ENCODE assay signal across 8 cellular contexts in genomic region chr16:4769306-4769638, GRCh38. TPM values are rescaled to one million over a fixed set of nuclear protein-coding genes. Genes with fewer than 3 reads are reported as not detected.
A peak's percentile ranks its signal among the peaks of the same experiment; 100 is the strongest.
DNase-seq lines count a peak whose midpoint lies in the region; ATAC-seq and TF ChIP-seq lines count a peak whose summit lies in the region.

No MANE protein-coding gene starts in this region.

- TF ChIP-seq CTCF in mucosa of descending colon (IDR thresholded peaks at IDR 0.05) (no peak), vagina (IDR thresholded peaks at IDR 0.05) (no peak)

- no peaks in the 10 kb centered on the region for H3K9me3 Mint-ChIP-seq in stimulated activated naive CD8-positive, alpha-beta T cell treated with anti-CD3 and anti-CD28 coated beads, Interleukin-15, Interleukin-2, amounts not matched to agents 100 ng/mL and 50 ng/mL, for 24 hours
- no peaks in the 10 kb centered on the region for H3K9me3 Mint-ChIP-seq in central memory CD8-positive, alpha-beta T cell

- H3K9me3 ChIP-seq in mucosa of descending colon (no peaks in the 10 kb centered on the region), vagina (no peaks in the 10 kb centered on the region)

- H3K27me3 ChIP-seq in vagina = no peaks in the 10 kb centered on the region

- peaks cover 34% of the 10 kb centered on the region for H3K4me1 Mint-ChIP-seq in stimulated activated naive CD8-positive, alpha-beta T cell treated with anti-CD3 and anti-CD28 coated beads, Interleukin-15, Interleukin-2, amounts not matched to agents 100 ng/mL and 50 ng/mL, for 24 hours (ENCODE audit: low read depth)
- peaks cover 25% of the 10 kb centered on the region for H3K4me1 Mint-ChIP-seq in central memory CD8-positive, alpha-beta T cell

- no peak for DNase-seq in stimulated activated naive CD8-positive, alpha-beta T cell treated with anti-CD3 and anti-CD28 coated beads, Interleukin-15, Interleukin-2, amounts not matched to agents 100 U/mL and 50 U/mL, for 24 hours
- no peak for DNase-seq in central memory CD8-positive, alpha-beta T cell (ENCODE audit: low spot score in 2 of 2)
- DNase-seq in mucosa of descending colon (peak in 1 of 3 donors; percentile 26), vagina (ENCODE audit: extremely low spot score in 2 of 2) (no peak), GDM1 (lab: John Stamatoyannopoulos, UW) (no peak)

- no peak for ATAC-seq in stimulated activated naive CD8-positive, alpha-beta T cell treated with anti-CD3 and anti-CD28 coated beads, Interleukin-15, Interleukin-2, amounts not matched to agents 100 U/mL and 50 U/mL, for 24 hours
- ATAC-seq in central memory CD8-positive, alpha-beta T cell (replicated peaks; ENCODE audit: extremely low read depth, poor library complexity, severe bottlenecking) = no peak
- ATAC-seq in mucosa of descending colon (no peak), HG02642 (IDR thresholded peaks at IDR 0.05; ENCODE audit: poor library complexity, unreplicated experiment) (no peak), HG02938 (IDR thresholded peaks at IDR 0.05; ENCODE audit: unreplicated experiment) (no peak)

- peak overlapping the region; percentile 15 for H3K27ac Mint-ChIP-seq in stimulated activated naive CD8-positive, alpha-beta T cell treated with anti-CD3 and anti-CD28 coated beads, Interleukin-15, Interleukin-2, amounts not matched to agents 100 ng/mL and 50 ng/mL, for 24 hours
- H3K27ac Mint-ChIP-seq in central memory CD8-positive, alpha-beta T cell (ENCODE audit: low read depth) = peak overlapping the region; percentile 5

- peaks cover 21% of the 10 kb centered on the region for H3K4me1 ChIP-seq in mucosa of descending colon (ENCODE audit: low read depth)
- H3K4me1 ChIP-seq in vagina = peaks cover 30% of the 10 kb centered on the region

- peak overlapping the region; percentile 18 for H3K4me3 ChIP-seq in mucosa of descending colon
- peak overlapping the region; percentile 58 to 85 for H3K4me3 ChIP-seq in vagina

- H3K27ac ChIP-seq in vagina = peak overlapping the region; percentile 87

- no peaks in the 10 kb centered on the region for H3K36me3 ChIP-seq in mucosa of descending colon (ENCODE audit: low read depth)
- peaks cover 0 to 9% of the 10 kb centered on the region in 2 donors for H3K36me3 ChIP-seq in vagina

- H3K4me3 Mint-ChIP-seq in stimulated activated naive CD8-positive, alpha-beta T cell treated with anti-CD3 and anti-CD28 coated beads, Interleukin-15, Interleukin-2, amounts not matched to agents 100 ng/mL and 50 ng/mL, for 24 hours = peak overlapping the region; percentile 86
- peak overlapping the region; percentile 89 for H3K4me3 Mint-ChIP-seq in central memory CD8-positive, alpha-beta T cell

- intact Hi-C loops in mucosa of descending colon (cut with DNase I, micrococcal nuclease) (no loop called here), vagina (cut with DNase I) (no loop called here)

- H3K27me3 Mint-ChIP-seq in stimulated activated naive CD8-positive, alpha-beta T cell treated with anti-CD3 and anti-CD28 coated beads, Interleukin-15, Interleukin-2, amounts not matched to agents 100 ng/mL and 50 ng/mL, for 24 hours = no peaks in the 10 kb centered on the region
- no peaks in the 10 kb centered on the region for H3K27me3 Mint-ChIP-seq in central memory CD8-positive, alpha-beta T cell

- no peak for TF ChIP-seq POLR2A in vagina (IDR thresholded peaks at IDR 0.05)

- peaks cover 3% of the 10 kb centered on the region for H3K36me3 Mint-ChIP-seq in stimulated activated naive CD8-positive, alpha-beta T cell treated with anti-CD3 and anti-CD28 coated beads, Interleukin-15, Interleukin-2, amounts not matched to agents 100 ng/mL and 50 ng/mL, for 24 hours (ENCODE audit: low read depth)
- H3K36me3 Mint-ChIP-seq in central memory CD8-positive, alpha-beta T cell (ENCODE audit: insufficient read depth) = peaks cover 11% of the 10 kb centered on the region

RNA-seq across cellular contexts. Expression of gene ZNF500, which starts 2.3 kb away (rescaled TPM):
- 10 to 100 TPM; 11.0 to 22.9 (median 18.8) TPM for total RNA-seq in mucosa of descending colon
- 11.0 TPM for total RNA-seq in vagina

RNA-seq across cellular contexts. Expression of gene SEPTIN12, which starts 18.9 kb away (rescaled TPM):
- total RNA-seq in mucosa of descending colon (1 to 10 TPM in 1 of 3 donors, not detected in 2; 1.1 TPM), vagina (not detected)

RNA-seq across cellular contexts. Expression of gene SMIM22, which starts 25.9 kb away (rescaled TPM):
- 100 to 1,000 TPM; 208 to 573 (median 395) TPM for total RNA-seq in mucosa of descending colon
- total RNA-seq in vagina = not detected

RNA-seq across cellular contexts. Expression of gene ROGDI, which starts 33.2 kb away (rescaled TPM):
- 10 to 100 TPM; 18.5 to 40.6 (median 31.7) TPM for total RNA-seq in mucosa of descending colon
- 14.0 TPM for total RNA-seq in vagina

RNA-seq across cellular contexts. Expression of gene DNAAF8, which starts 34.9 kb away (rescaled TPM):
- total RNA-seq in mucosa of descending colon = 1 to 10 TPM in 1 of 3 donors, under 1 TPM in 2; 0.22 to 1.8 (median 0.98) TPM
- not detected for total RNA-seq in vagina

Comparison
In these comparisons a context has a peak if more than half of its experiments do, and no peak if none do; other contexts are left out.
1. RNA of gene SMIM22, which starts 25.9 kb away (total RNA-seq): 208 to 573 TPM in mucosa of descending colon; not detected in vagina (single experiment); every median in the first group is over 100 times any median in the second.